Comparison of ENCODE assay signal across 1 cellular context in the genomic region with DNA sequence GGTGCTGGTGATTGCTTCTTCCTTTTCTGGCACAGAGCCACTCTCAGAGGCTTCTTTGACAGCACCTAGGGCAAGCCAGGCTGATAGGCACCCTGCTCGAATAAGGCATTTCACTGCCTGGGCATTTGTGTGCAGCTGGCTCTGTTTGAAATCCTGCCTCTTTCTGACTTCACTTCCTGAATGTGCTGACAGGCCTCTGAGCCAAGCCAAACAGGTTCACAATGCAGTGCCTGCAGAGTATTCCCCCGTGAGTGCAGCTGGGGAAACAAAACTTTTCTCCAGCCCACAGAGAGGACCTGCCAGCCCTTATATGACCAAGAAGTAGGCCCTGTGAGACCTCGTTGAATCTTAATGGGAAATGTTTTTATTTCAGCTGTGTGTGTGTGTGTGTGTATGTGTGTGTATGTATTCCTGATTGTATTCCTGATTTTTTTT.
TF ChIP-seq lines count a peak whose summit lies in the region.

No MANE protein-coding gene starts in this region.

TF ChIP-seq in IMR-90, 13 proteins besides CTCF, POLR2A, EP300 and RAD21 (continued from another document):
- TF ChIP-seq RFX5 (IDR thresholded peaks at IDR 0.05; ENCODE audit: low read depth, low read length) (no peak), USF2 (IDR thresholded peaks at IDR 0.05; ENCODE audit: low read depth, low read length) (no peak)
